11 cellular contexts compared by ENCODE assay signal in the genomic region with DNA sequence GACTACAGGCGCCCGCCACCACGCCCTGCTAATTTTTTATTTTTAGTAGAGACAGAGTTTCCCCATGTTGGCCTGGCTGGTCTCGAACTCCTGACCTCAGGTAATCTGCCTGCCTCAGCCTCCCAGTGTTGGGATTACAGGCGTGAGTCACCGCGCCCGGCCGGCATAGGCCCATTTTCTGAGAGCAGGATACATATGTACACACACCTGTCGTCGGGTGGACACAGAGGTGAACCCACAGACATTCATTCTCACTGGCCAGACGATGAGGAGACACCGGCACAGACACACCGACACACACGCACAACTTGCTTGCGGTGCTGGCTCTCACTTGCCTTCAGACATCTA. TPM values are rescaled to one million over a fixed set of nuclear protein-coding genes. Genes with fewer than 3 reads are reported as not detected.
DNase-seq lines count a peak whose midpoint lies in the region; ATAC-seq, FAIRE-seq and TF ChIP-seq lines count a peak whose summit lies in the region.
"Had no signal": no experiment of that assay in that cellular context is flagged by ENCODE, and none has a peak within 500 bp of the region (broad histone marks: within the 10 kb centered on the region; RNA-seq: fewer than 3 reads in every experiment).

No MANE protein-coding gene starts in this region.

- H3K27ac Mint-ChIP-seq in central memory CD8-positive, alpha-beta T cell (ENCODE audit: low read depth) = no peak overlapping the region

- TF ChIP-seq RAD21 in SK-N-SH (IDR thresholded peaks at IDR 0.05; ENCODE audit: low read length) (no peak), HepG2 (CRISPR knock-in tag; IDR thresholded peaks at IDR 0.05) (no peak)

- POLR2A ChIA-PET in SK-N-SH (lab: Yijun Ruan, JAX) (interaction anchor here (1.0 to 1.8 kb wide), 2 partner anchors 67 to 169 kb away, joined by 3 to 15 read pairs; a partner anchor contains a TSS), HepG2 (lab: Yijun Ruan, JAX) (interaction anchor here (1.1 to 2.5 kb wide), 8 partner anchors 10 to 168 kb away, joined by 3 to 13 read pairs (median 6); a partner anchor contains a TSS)

- H3K9me2 ChIP-seq in SK-N-SH = no peaks in the 10 kb centered on the region

- H3K36me3 ChIP-seq in SK-N-SH (replicated peaks in 1 of 2; ENCODE audit: control insufficient read depth in 1 of 2, insufficient read depth in 2 of 2, low read length in 1 of 2) (no peaks in the 10 kb centered on the region), HepG2 (replicated peaks in 1 of 2; ENCODE audit: control insufficient read depth in 1 of 2, insufficient read depth in 2 of 2, low read length in 2 of 2) (no peaks in the 10 kb centered on the region), tibial artery (no peaks in the 10 kb centered on the region)
- H3K36me3 ChIP-seq: neutrophil had no signal

- H3K27me3 Mint-ChIP-seq in central memory CD8-positive, alpha-beta T cell = peaks cover 27% of the 10 kb centered on the region

- no peaks in the 10 kb centered on the region for H3K4me1 Mint-ChIP-seq in central memory CD8-positive, alpha-beta T cell

- in situ Hi-C loops in HepG2 (cut with HindIII; ENCODE audit: extremely low pct_ligation_motif_present, low pct_unique_long_range_greater_than_20kb) = loop anchor here (25.0 kb wide), 1 partner anchor 170 kb away; a partner anchor contains a TSS

- CTCF ChIA-PET in SK-N-SH (lab: Yijun Ruan, JAX) (interaction anchor here (1.6 to 2.7 kb wide), 2 partner anchors 169 to 172 kb away, joined by 9 to 10 read pairs; a partner anchor contains a TSS), HepG2 (lab: Yijun Ruan, JAX; ENCODE audit: low intra/inter-chr PET ratio, low total read pairs) (no interaction called here)

- no peak for DNase-seq in SK-N-SH
- no peak for DNase-seq in central memory CD8-positive, alpha-beta T cell (ENCODE audit: low spot score in 2 of 2)
- DNase-seq in HepG2 (ENCODE audit: low spot score) = no peak
- DNase-seq in tibial artery = no peak
- DNase-seq in SKM-1 (lab: John Stamatoyannopoulos, UW; ENCODE audit: unreplicated experiment) = no peak
- DNase-seq: AML-193, NCI-H187 treated with DMSO at 0.1 percent for 48 hours had no signal

- no peaks in the 10 kb centered on the region for H4K20me1 ChIP-seq in SK-N-SH (ENCODE audit: insufficient read depth)
- no peaks in the 10 kb centered on the region for H4K20me1 ChIP-seq in HepG2 (ENCODE audit: insufficient read depth, low read length)

- H3K27ac ChIP-seq in SK-N-SH (ENCODE audit: low read depth in 2 of 2, low read length in 1 of 2) (no peak overlapping the region), HepG2 (ENCODE audit: extremely low read length, insufficient read depth, low read length) (no peak overlapping the region), tibial artery (peak overlapping the region; percentile 71 to 72)
- H3K27ac ChIP-seq: neutrophil had no signal

- H3K4me1 ChIP-seq in SK-N-SH (ENCODE audit: control insufficient read depth in 1 of 2, insufficient read depth in 2 of 2, low read depth in 1 of 2, low read length in 1 of 2) (peaks cover 0 to 2% of the 10 kb centered on the region in 2 experiments; a peak in 1 of 4 replicates), HepG2 (ENCODE audit: insufficient read depth, low read length) (peaks cover 33% of the 10 kb centered on the region), tibial artery (peaks cover 0 to 22% (median 3%) of the 10 kb centered on the region in 4 donors)

- H3K4me3 ChIP-seq in SK-N-SH (ENCODE audit: low read depth in 2 of 2, low read length in 1 of 2) = peak overlapping the region; percentile 55 to 58
- peak overlapping the region; percentile 57 to 73 (median 62) for H3K4me3 ChIP-seq in HepG2 (replicated peaks in 1 of 3; ENCODE audit: insufficient read depth in 1 of 3, low read depth in 2 of 3, low read length in 3 of 3)
- peak overlapping the region; percentile 54 to 74 for H3K4me3 ChIP-seq in tibial artery

- H3K9me3 ChIP-seq in SK-N-SH (no peaks in the 10 kb centered on the region), HepG2 (ENCODE audit: low read length) (no peaks in the 10 kb centered on the region), tibial artery (no peaks in the 10 kb centered on the region)
- H3K9me3 ChIP-seq: neutrophil had no signal

- no peak for TF ChIP-seq POLR2A in HepG2 (IDR thresholded peaks at IDR 0.05; ENCODE audit: insufficient read depth in 1 of 2, low read depth in 2 of 2, low read length in 2 of 2)

- intact Hi-C loops in HepG2 (cut with micrococcal nuclease; ENCODE audit: unreplicated experiment) = no loop called here
- intact Hi-C loops in tibial artery (cut with DNase I; ENCODE audit: low total_unique reads) = no loop called here

- H3K4me3 Mint-ChIP-seq in central memory CD8-positive, alpha-beta T cell = peak overlapping the region; percentile 54

- 95% methylated on average over 12 of the region's 16 CpGs for WGBS in SK-N-SH (ENCODE audit: low lambda C conversion rate)
- 20% methylated on average over 9 of the region's 16 CpGs for WGBS in HepG2 (ENCODE audit: low lambda C conversion rate)

- no peaks in the 10 kb centered on the region for H3K9me3 Mint-ChIP-seq in central memory CD8-positive, alpha-beta T cell

- no peak overlapping the region; the same call in 1 of the 2 replicates for H3K9ac ChIP-seq in SK-N-SH
- peak overlapping the region; percentile 44 for H3K9ac ChIP-seq in HepG2 (ENCODE audit: insufficient read depth, low read depth, low read length)

- H2AFZ ChIP-seq in SK-N-SH (ENCODE audit: low read depth) (peak overlapping the region; percentile 85; the same call in 1 of the 2 replicates), HepG2 (ENCODE audit: low read length) (no peak overlapping the region)

- TF ChIP-seq CTCF in SK-N-SH (IDR thresholded peaks at IDR 0.05) (no peak), HepG2 (CRISPR knock-in tag; IDR thresholded peaks at IDR 0.05) (no peak), tibial artery (IDR thresholded peaks at IDR 0.05) (no peak)

- H3K27me3 ChIP-seq in SK-N-SH (ENCODE audit: insufficient read depth) (no peaks in the 10 kb centered on the region), HepG2 (ENCODE audit: control insufficient read depth in 1 of 2, insufficient read depth in 2 of 2, low read length in 2 of 2) (no peaks in the 10 kb centered on the region), tibial artery (no peaks in the 10 kb centered on the region)

- TF ChIP-seq EP300 in SK-N-SH (IDR thresholded peaks at IDR 0.05; ENCODE audit: borderline replicate concordance in 1 of 2, low read depth in 1 of 2, low read length in 1 of 2) (no peak), HepG2 (IDR thresholded peaks at IDR 0.05; ENCODE audit: low read depth in 2 of 2, low read length in 2 of 2) (no peak), HepG2 (CRISPR knock-in tag; IDR thresholded peaks at IDR 0.05; ENCODE audit: borderline replicate concordance) (no peak)

- peaks cover 4% of the 10 kb centered on the region for H3K36me3 Mint-ChIP-seq in central memory CD8-positive, alpha-beta T cell (ENCODE audit: insufficient read depth)

- ATAC-seq in SK-N-SH treated with all-trans-retinoic acid at 6 μM for 48 hours (no peak; the same call in 2 of the 3 replicates), HepG2 (peak; percentile 42), HG03045 (IDR thresholded peaks at IDR 0.05; ENCODE audit: unreplicated experiment) (no peak), HG03342 (IDR thresholded peaks at IDR 0.05; ENCODE audit: unreplicated experiment) (no peak)
- ATAC-seq in central memory CD8-positive, alpha-beta T cell (replicated peaks; ENCODE audit: extremely low read depth, poor library complexity, severe bottlenecking) = no peak

- H3F3A ChIP-seq in SK-N-SH (replicated peaks; ENCODE audit: insufficient read depth) = peaks cover 5% of the 10 kb centered on the region

- peak overlapping the region; percentile 95 for H3K4me2 ChIP-seq in SK-N-SH
- peak overlapping the region; percentile 95 for H3K4me2 ChIP-seq in HepG2 (ENCODE audit: low read depth, low read length)

- FAIRE-seq in HepG2 (lab: Jason Lieb, UNC) = no peak

- BruUV-seq in HepG2 (replicated peaks; lab: Mats Ljungman, UMichigan) = no TSS peak

- H3K79me2 ChIP-seq in SK-N-SH (ENCODE audit: insufficient read depth) = no peaks in the 10 kb centered on the region
- no peaks in the 10 kb centered on the region for H3K79me2 ChIP-seq in HepG2 (ENCODE audit: insufficient read depth, low read length)

RNA-seq across cellular contexts. Expression of a gene that starts 0.7 kb away (rescaled TPM):
- polyA plus RNA-seq in SK-N-SH (2012; rRNA removed) = 1.0 and 1.2 TPM in 2 replicates
- polyA plus RNA-seq in SK-N-SH (2012; cell fraction: cytosol; rRNA removed) = 0.36 and 0.52 TPM in 2 replicates
- 6.3 and 9.0 TPM in 2 replicates for polyA plus RNA-seq in SK-N-SH (2012; cell fraction: nucleus; rRNA removed)
- total RNA-seq in HepG2 (2016; rRNA removed; fragmentation: Illumina TruSeq; extraction: Trizol) = 0.18 and 0.60 TPM in 2 replicates
- total RNA-seq in HepG2 (2016; cell fraction: cytosol; rRNA removed; fragmentation: Illumina TruSeq; extraction: Trizol; ENCODE audit: low read depth) = 1.0 and 1.3 TPM in 2 replicates
- 0.36 and 0.52 TPM in 2 replicates for total RNA-seq in HepG2 (2016; cell fraction: insoluble cytoplasmic fraction; rRNA removed; fragmentation: Illumina TruSeq; extraction: Trizol)
- total RNA-seq in HepG2 (2016; cell fraction: membrane; rRNA removed; fragmentation: Illumina TruSeq; extraction: Trizol) = 0.45 and 0.46 TPM in 2 replicates
- total RNA-seq in HepG2 (2016; cell fraction: nucleus; rRNA removed; fragmentation: Illumina TruSeq; extraction: Trizol) = 1.3 and 2.2 TPM in 2 replicates
- 1.5 and 1.7 TPM in 2 replicates for polyA plus RNA-seq in HepG2 (2011; rRNA removed)
- polyA plus RNA-seq in HepG2 (2011; cell fraction: cytosol; rRNA removed) = 0.90 and 1.3 TPM in 2 replicates
- polyA plus RNA-seq in HepG2 (2011; cell fraction: nucleus; rRNA removed) = 5.9 and 6.6 TPM in 2 replicates
- polyA plus RNA-seq in HepG2 (2012) = 1.0 and 1.1 TPM in 2 replicates
- polyA plus RNA-seq in HepG2 (2016; cell fraction: cytosol; fragmentation: Illumina TruSeq; extraction: Trizol; ENCODE audit: low read depth) = 0.27 and 0.43 TPM in 2 replicates
- 0.28 and 0.33 TPM in 2 replicates for polyA plus RNA-seq in HepG2 (2016; cell fraction: insoluble cytoplasmic fraction; fragmentation: Illumina TruSeq; extraction: Trizol; ENCODE audit: low read depth)
- polyA plus RNA-seq in HepG2 (2016; cell fraction: membrane; fragmentation: Illumina TruSeq; extraction: Trizol; ENCODE audit: low read depth) = 0.42 and 0.57 TPM in 2 replicates
- 2.9 and 3.2 TPM in 2 replicates for polyA plus RNA-seq in HepG2 (2016; cell fraction: nucleus; fragmentation: Illumina TruSeq; extraction: Trizol; ENCODE audit: insufficient read depth, low read depth)
- polyA minus RNA-seq in HepG2 (2011; rRNA and poly(A)+ RNA removed; ENCODE audit: low replicate concordance) = 0.26 and 1.5 TPM in 2 replicates
- polyA minus RNA-seq in HepG2 (2011; cell fraction: cytosol; rRNA and poly(A)+ RNA removed) = 2.2 and 2.5 TPM in 2 replicates
- 1.2 and 1.3 TPM in 2 replicates for polyA minus RNA-seq in HepG2 (2011; cell fraction: nucleus; rRNA and poly(A)+ RNA removed)

RNA-seq across cellular contexts. Expression of a gene that starts 34.1 kb away (rescaled TPM):
- polyA plus RNA-seq in SK-N-SH (2012; rRNA removed) = 36.9 and 37.9 TPM in 2 replicates
- polyA plus RNA-seq in SK-N-SH (2012; cell fraction: cytosol; rRNA removed) = 7.5 and 10.1 TPM in 2 replicates
- 265 and 277 TPM in 2 replicates for polyA plus RNA-seq in SK-N-SH (2012; cell fraction: nucleus; rRNA removed)
- total RNA-seq in HepG2 (2016; rRNA removed; fragmentation: Illumina TruSeq; extraction: Trizol) = 1.0 and 2.7 TPM in 2 replicates
- total RNA-seq in HepG2 (2016; cell fraction: cytosol; rRNA removed; fragmentation: Illumina TruSeq; extraction: Trizol; ENCODE audit: low read depth) = 0.51 and 0.97 TPM in 2 replicates
- total RNA-seq in HepG2 (2016; cell fraction: insoluble cytoplasmic fraction; rRNA removed; fragmentation: Illumina TruSeq; extraction: Trizol) = 0.62 and 3.0 TPM in 2 replicates
- total RNA-seq in HepG2 (2016; cell fraction: membrane; rRNA removed; fragmentation: Illumina TruSeq; extraction: Trizol) = 0.87 and 1.1 TPM in 2 replicates
- 3.1 and 5.3 TPM in 2 replicates for total RNA-seq in HepG2 (2016; cell fraction: nucleus; rRNA removed; fragmentation: Illumina TruSeq; extraction: Trizol)
- 6.7 and 8.8 TPM in 2 replicates for polyA plus RNA-seq in HepG2 (2011; rRNA removed)
- 1.8 and 2.0 TPM in 2 replicates for polyA plus RNA-seq in HepG2 (2011; cell fraction: cytosol; rRNA removed)
- polyA plus RNA-seq in HepG2 (2011; cell fraction: nucleus; rRNA removed) = 38.3 and 42.2 TPM in 2 replicates
- polyA plus RNA-seq in HepG2 (2012) = 2.6 and 2.7 TPM in 2 replicates
- polyA plus RNA-seq in HepG2 (2016; cell fraction: cytosol; fragmentation: Illumina TruSeq; extraction: Trizol; ENCODE audit: low read depth) = 0.37 and 0.49 TPM in 2 replicates
- polyA plus RNA-seq in HepG2 (2016; cell fraction: insoluble cytoplasmic fraction; fragmentation: Illumina TruSeq; extraction: Trizol; ENCODE audit: low read depth) = 0.70 and 1.9 TPM in 2 replicates
- 0.30 and 0.79 TPM in 2 replicates for polyA plus RNA-seq in HepG2 (2016; cell fraction: membrane; fragmentation: Illumina TruSeq; extraction: Trizol; ENCODE audit: low read depth)
- 10.8 and 15.7 TPM in 2 replicates for polyA plus RNA-seq in HepG2 (2016; cell fraction: nucleus; fragmentation: Illumina TruSeq; extraction: Trizol; ENCODE audit: insufficient read depth, low read depth)
- 1.2 and 11.3 TPM in 2 replicates for polyA minus RNA-seq in HepG2 (2011; rRNA and poly(A)+ RNA removed; ENCODE audit: low replicate concordance)
- 1.8 and 2.0 TPM in 2 replicates for polyA minus RNA-seq in HepG2 (2011; cell fraction: cytosol; rRNA and poly(A)+ RNA removed)
- polyA minus RNA-seq in HepG2 (2011; cell fraction: nucleus; rRNA and poly(A)+ RNA removed) = 12.0 and 16.5 TPM in 2 replicates

RNA-seq across cellular contexts. Expression of a gene that starts 35.2 kb away (rescaled TPM):
- polyA plus RNA-seq in SK-N-SH (2012; rRNA removed) = 0.37 and 0.61 TPM in 2 replicates
- polyA plus RNA-seq in SK-N-SH (2012; cell fraction: cytosol; rRNA removed) = 0.15 and 0.29 TPM in 2 replicates
- 1.4 and 3.2 TPM in 2 replicates for polyA plus RNA-seq in SK-N-SH (2012; cell fraction: nucleus; rRNA removed)
- 0.77 TPM in 1 of 2 replicates, not detected in the other for total RNA-seq in HepG2 (2016; rRNA removed; fragmentation: Illumina TruSeq; extraction: Trizol)
- total RNA-seq in HepG2 (2016; cell fraction: cytosol; rRNA removed; fragmentation: Illumina TruSeq; extraction: Trizol; ENCODE audit: low read depth) = 0.91 and 2.1 TPM in 2 replicates
- total RNA-seq in HepG2 (2016; cell fraction: insoluble cytoplasmic fraction; rRNA removed; fragmentation: Illumina TruSeq; extraction: Trizol) = 0.93 TPM in 1 of 2 replicates, not detected in the other
- 2.0 and 2.1 TPM in 2 replicates for total RNA-seq in HepG2 (2016; cell fraction: membrane; rRNA removed; fragmentation: Illumina TruSeq; extraction: Trizol)
- total RNA-seq in HepG2 (2016; cell fraction: nucleus; rRNA removed; fragmentation: Illumina TruSeq; extraction: Trizol) = 0.91 and 2.1 TPM in 2 replicates
- polyA plus RNA-seq in HepG2 (2011; rRNA removed) = not detected in 2 replicates
- polyA plus RNA-seq in HepG2 (2011; cell fraction: cytosol; rRNA removed) = 0.25 TPM in 1 of 2 replicates, not detected in the other
- 0.55 and 1.4 TPM in 2 replicates for polyA plus RNA-seq in HepG2 (2011; cell fraction: nucleus; rRNA removed)
- polyA plus RNA-seq in HepG2 (2012) = not detected in 2 replicates
- polyA plus RNA-seq in HepG2 (2016; cell fraction: cytosol; fragmentation: Illumina TruSeq; extraction: Trizol; ENCODE audit: low read depth) = not detected in 2 replicates
- not detected in 2 replicates for polyA plus RNA-seq in HepG2 (2016; cell fraction: insoluble cytoplasmic fraction; fragmentation: Illumina TruSeq; extraction: Trizol; ENCODE audit: low read depth)
- polyA plus RNA-seq in HepG2 (2016; cell fraction: membrane; fragmentation: Illumina TruSeq; extraction: Trizol; ENCODE audit: low read depth) = not detected in 2 replicates
- not detected in 2 replicates for polyA plus RNA-seq in HepG2 (2016; cell fraction: nucleus; fragmentation: Illumina TruSeq; extraction: Trizol; ENCODE audit: insufficient read depth, low read depth)
- 3.7 TPM in 1 of 2 replicates, not detected in the other for polyA minus RNA-seq in HepG2 (2011; rRNA and poly(A)+ RNA removed; ENCODE audit: low replicate concordance)
- polyA minus RNA-seq in HepG2 (2011; cell fraction: cytosol; rRNA and poly(A)+ RNA removed) = 0.88 TPM in 1 of 2 replicates, not detected in the other
- polyA minus RNA-seq in HepG2 (2011; cell fraction: nucleus; rRNA and poly(A)+ RNA removed) = 3.4 and 10.9 TPM in 2 replicates

RNA-seq across cellular contexts. Expression of a gene that starts 42.2 kb away (rescaled TPM):
- polyA plus RNA-seq in SK-N-SH (2012; rRNA removed) (68.3 and 82.8 TPM in 2 replicates), HepG2 (2011; rRNA removed) (16.9 and 23.4 TPM in 2 replicates)
- 26.5 and 37.1 TPM in 2 replicates for polyA plus RNA-seq in SK-N-SH (2012; cell fraction: cytosol; rRNA removed)
- 295 and 317 TPM in 2 replicates for polyA plus RNA-seq in SK-N-SH (2012; cell fraction: nucleus; rRNA removed)
- 4.5 and 9.8 TPM in 2 replicates for total RNA-seq in HepG2 (2016; rRNA removed; fragmentation: Illumina TruSeq; extraction: Trizol)
- total RNA-seq in HepG2 (2016; cell fraction: cytosol; rRNA removed; fragmentation: Illumina TruSeq; extraction: Trizol; ENCODE audit: low read depth) = 10.4 and 10.6 TPM in 2 replicates
- 3.0 and 11.4 TPM in 2 replicates for total RNA-seq in HepG2 (2016; cell fraction: insoluble cytoplasmic fraction; rRNA removed; fragmentation: Illumina TruSeq; extraction: Trizol)
- 7.7 and 8.3 TPM in 2 replicates for total RNA-seq in HepG2 (2016; cell fraction: membrane; rRNA removed; fragmentation: Illumina TruSeq; extraction: Trizol)
- total RNA-seq in HepG2 (2016; cell fraction: nucleus; rRNA removed; fragmentation: Illumina TruSeq; extraction: Trizol) = 14.5 and 18.3 TPM in 2 replicates
- polyA plus RNA-seq in HepG2 (2011; cell fraction: cytosol; rRNA removed) = 7.7 and 8.3 TPM in 2 replicates
- polyA plus RNA-seq in HepG2 (2011; cell fraction: nucleus; rRNA removed) = 101 and 106 TPM in 2 replicates
- 4.3 and 8.5 TPM in 2 replicates for polyA plus RNA-seq in HepG2 (2012)
- polyA plus RNA-seq in HepG2 (2016; cell fraction: cytosol; fragmentation: Illumina TruSeq; extraction: Trizol; ENCODE audit: low read depth) = 2.2 and 2.4 TPM in 2 replicates
- polyA plus RNA-seq in HepG2 (2016; cell fraction: insoluble cytoplasmic fraction; fragmentation: Illumina TruSeq; extraction: Trizol; ENCODE audit: low read depth) = 5.2 and 6.6 TPM in 2 replicates
- polyA plus RNA-seq in HepG2 (2016; cell fraction: membrane; fragmentation: Illumina TruSeq; extraction: Trizol; ENCODE audit: low read depth) = 3.1 and 3.6 TPM in 2 replicates
- polyA plus RNA-seq in HepG2 (2016; cell fraction: nucleus; fragmentation: Illumina TruSeq; extraction: Trizol; ENCODE audit: insufficient read depth, low read depth) = 41.8 and 43.4 TPM in 2 replicates
- polyA minus RNA-seq in HepG2 (2011; rRNA and poly(A)+ RNA removed; ENCODE audit: low replicate concordance) = 10.1 and 27.4 TPM in 2 replicates
- 5.1 and 11.4 TPM in 2 replicates for polyA minus RNA-seq in HepG2 (2011; cell fraction: cytosol; rRNA and poly(A)+ RNA removed)
- 37.5 and 48.6 TPM in 2 replicates for polyA minus RNA-seq in HepG2 (2011; cell fraction: nucleus; rRNA and poly(A)+ RNA removed)

RNA-seq across cellular contexts. Expression of a gene that starts 54.4 kb away (rescaled TPM):
- polyA plus RNA-seq in SK-N-SH (2012; rRNA removed) (0.08 and 0.12 TPM in 2 replicates), HepG2 (2011; rRNA removed) (0.71 and 0.77 TPM in 2 replicates)
- polyA plus RNA-seq in SK-N-SH (2012; cell fraction: cytosol; rRNA removed) = 0.01 and 0.06 TPM in 2 replicates
- polyA plus RNA-seq in SK-N-SH (2012; cell fraction: nucleus; rRNA removed) = 0.89 and 1.4 TPM in 2 replicates
- total RNA-seq in HepG2 (2016; rRNA removed; fragmentation: Illumina TruSeq; extraction: Trizol) = 1.4 TPM in 2 replicates
- total RNA-seq in HepG2 (2016; cell fraction: cytosol; rRNA removed; fragmentation: Illumina TruSeq; extraction: Trizol; ENCODE audit: low read depth) = 0.40 and 0.62 TPM in 2 replicates
- total RNA-seq in HepG2 (2016; cell fraction: insoluble cytoplasmic fraction; rRNA removed; fragmentation: Illumina TruSeq; extraction: Trizol) = 1.4 and 1.5 TPM in 2 replicates
- total RNA-seq in HepG2 (2016; cell fraction: membrane; rRNA removed; fragmentation: Illumina TruSeq; extraction: Trizol) = 1.0 TPM in 2 replicates
- total RNA-seq in HepG2 (2016; cell fraction: nucleus; rRNA removed; fragmentation: Illumina TruSeq; extraction: Trizol) = 0.63 and 1.2 TPM in 2 replicates
- polyA plus RNA-seq in HepG2 (2011; cell fraction: cytosol; rRNA removed) = 0.91 and 1.0 TPM in 2 replicates
- polyA plus RNA-seq in HepG2 (2011; cell fraction: nucleus; rRNA removed) = 0.93 and 1.1 TPM in 2 replicates
- polyA plus RNA-seq in HepG2 (2012) = 1.1 and 1.4 TPM in 2 replicates
- 0.60 and 0.74 TPM in 2 replicates for polyA plus RNA-seq in HepG2 (2016; cell fraction: cytosol; fragmentation: Illumina TruSeq; extraction: Trizol; ENCODE audit: low read depth)
- polyA plus RNA-seq in HepG2 (2016; cell fraction: insoluble cytoplasmic fraction; fragmentation: Illumina TruSeq; extraction: Trizol; ENCODE audit: low read depth) = 2.0 TPM in 2 replicates
- 0.73 and 0.86 TPM in 2 replicates for polyA plus RNA-seq in HepG2 (2016; cell fraction: membrane; fragmentation: Illumina TruSeq; extraction: Trizol; ENCODE audit: low read depth)
- 1.5 and 1.8 TPM in 2 replicates for polyA plus RNA-seq in HepG2 (2016; cell fraction: nucleus; fragmentation: Illumina TruSeq; extraction: Trizol; ENCODE audit: insufficient read depth, low read depth)
- 0.26 and 0.35 TPM in 2 replicates for polyA minus RNA-seq in HepG2 (2011; rRNA and poly(A)+ RNA removed; ENCODE audit: low replicate concordance)
- polyA minus RNA-seq in HepG2 (2011; cell fraction: cytosol; rRNA and poly(A)+ RNA removed) = 0.59 and 0.62 TPM in 2 replicates
- polyA minus RNA-seq in HepG2 (2011; cell fraction: nucleus; rRNA and poly(A)+ RNA removed) = 0.25 and 0.52 TPM in 2 replicates

Comparison
In these comparisons a context has a peak if more than half of its experiments do, and no peak if none do; other contexts are left out.
1. H3K27ac ChIP-seq: peak in tibial artery (2 of 2); none in SK-N-SH (0 of 2) and HepG2 (single experiment).
2. Peak in every context shown above with its lines, with median percentiles within 50 percentile points of each other: H3K4me3 ChIP-seq.